In the genomic region with DNA sequence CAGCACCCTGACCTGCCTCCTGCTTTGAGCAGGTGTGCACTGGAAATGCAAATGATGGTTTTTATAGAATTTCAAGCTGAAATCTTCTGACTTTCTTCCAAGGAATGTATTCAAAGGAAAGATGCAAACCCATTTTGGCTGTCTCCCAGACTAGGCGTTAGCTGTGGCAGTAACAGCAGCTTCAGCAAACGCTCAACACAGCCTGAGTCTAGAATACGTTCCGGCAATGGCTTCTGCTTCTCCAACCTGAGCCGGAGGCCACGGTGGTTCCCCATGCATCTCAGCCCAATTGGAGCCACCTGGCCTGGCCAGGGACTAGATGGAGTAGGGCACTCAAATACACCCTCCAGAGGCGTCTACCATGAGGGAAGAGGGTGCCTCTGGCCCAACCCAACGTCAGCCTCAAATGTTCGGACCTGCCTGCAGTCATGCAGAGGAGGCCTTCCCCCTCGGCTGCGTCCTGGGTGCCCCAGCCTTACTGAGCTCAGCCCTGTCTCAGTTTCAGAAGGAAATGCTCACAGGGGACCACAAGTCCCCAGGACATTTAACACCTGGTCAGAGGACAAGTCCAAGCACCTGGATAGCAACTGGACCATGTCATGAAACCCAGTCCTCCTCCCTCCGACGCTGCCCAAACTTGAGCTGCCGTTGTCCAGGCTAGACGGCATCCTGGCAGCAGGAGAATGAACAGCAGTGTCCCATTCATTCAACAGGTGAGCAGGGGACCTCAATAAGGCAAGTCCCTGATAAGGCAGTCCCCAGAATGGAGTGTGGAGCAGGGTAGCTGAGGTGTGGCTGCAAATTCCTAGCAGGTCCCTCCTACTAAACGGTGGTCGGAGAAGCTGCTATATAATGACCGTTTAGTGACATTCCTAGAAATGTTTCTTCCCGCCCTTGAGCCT, we compare ENCODE assay signal across 17 cellular contexts.
DNase-seq lines count a peak whose midpoint lies in the region; ATAC-seq, FAIRE-seq and TF ChIP-seq lines count a peak whose summit lies in the region.
"Had no signal": no experiment of that assay in that cellular context is flagged by ENCODE, and none has a peak within 500 bp of the region (broad histone marks: within the 10 kb centered on the region; RNA-seq: fewer than 3 reads in every experiment).

No MANE protein-coding gene starts in this region.

- in situ Hi-C loops in HepG2 (cut with HindIII; ENCODE audit: extremely low pct_ligation_motif_present, low pct_unique_long_range_greater_than_20kb) = loop anchor here (5.0 kb wide), 1 partner anchor 80 kb away; no protein-coding TSS in a partner anchor

- H3K4me1 ChIP-seq in right lobe of liver = peaks cover 0 to 34% (median 9%) of the 10 kb centered on the region in 4 donors
- peaks cover 7% of the 10 kb centered on the region; the same call in 1 of the 2 replicates for H3K4me1 ChIP-seq in HepG2 (ENCODE audit: insufficient read depth, low read length)
- peaks cover 8% of the 10 kb centered on the region for H3K4me1 ChIP-seq in right cardiac atrium (ENCODE audit: control insufficient read depth, insufficient read depth, low read length)

- no peak overlapping the region for H3K4me3 Mint-ChIP-seq in type B pancreatic cell
- H3K4me3 Mint-ChIP-seq: CD4-positive, alpha-beta memory T cell; GM23338 had no signal

- no peak overlapping the region for H2AFZ ChIP-seq in HepG2 (ENCODE audit: low read length)
- H2AFZ ChIP-seq: GM23338 had no signal

- peaks cover 8% of the 10 kb centered on the region for H3K27me3 Mint-ChIP-seq in type B pancreatic cell
- H3K27me3 Mint-ChIP-seq: CD4-positive, alpha-beta memory T cell had no signal

- H3K27me3 ChIP-seq in right lobe of liver = no peaks in the 10 kb centered on the region
- peaks cover 4 to 12% of the 10 kb centered on the region in 2 experiments; a peak in 3 of 5 replicates for H3K27me3 ChIP-seq in HepG2 (ENCODE audit: control insufficient read depth in 1 of 2, insufficient read depth in 2 of 2, low read length in 2 of 2)
- no peaks in the 10 kb centered on the region for H3K27me3 ChIP-seq in right cardiac atrium (ENCODE audit: control insufficient read depth, insufficient read depth)

- TF ChIP-seq EP300 in HepG2 (IDR thresholded peaks at IDR 0.05; ENCODE audit: low read depth in 2 of 2, low read length in 2 of 2) (no peak), HepG2 (CRISPR knock-in tag; IDR thresholded peaks at IDR 0.05; ENCODE audit: borderline replicate concordance) (no peak)

- TF ChIP-seq RAD21 in HepG2 (CRISPR knock-in tag; IDR thresholded peaks at IDR 0.05) = no peak

- POLR2A ChIA-PET in HepG2 (lab: Yijun Ruan, JAX) = no interaction called here

- H3K4me2 ChIP-seq in HepG2 (ENCODE audit: low read depth, low read length) = no peak overlapping the region
- H3K4me2 ChIP-seq: GM23338 had no signal

- DNase-seq in right lobe of liver = peak in 2 of 3 donors; percentile 35 to 41
- DNase-seq in HepG2 (ENCODE audit: low spot score) = no peak
- peak; percentile 58 for DNase-seq in astrocyte of the hippocampus (ENCODE audit: low read depth, low spot score)
- DNase-seq in right cardiac atrium = peak in 1 of 3 donors; percentile 37
- DNase-seq in type B pancreatic cell (ENCODE audit: extremely low spot score, unreplicated experiment) = no peak
- no peak for DNase-seq in occipital lobe (lab: John Stamatoyannopoulos, UW)
- DNase-seq: ACHN; CD4-positive, alpha-beta memory T cell; DMS79 treated with DMSO at 0.1 percent for 48 hours; NCI-H1417 treated with DMSO at 0.1 percent for 48 hours; NCI-H2029; NCI-H510A had no signal

- no peak for FAIRE-seq in HepG2 (lab: Jason Lieb, UNC)
- FAIRE-seq: G401.6, GM12892 had no signal

- H3K36me3 ChIP-seq in right lobe of liver (no peaks in the 10 kb centered on the region), HepG2 (replicated peaks in 1 of 2; ENCODE audit: control insufficient read depth in 1 of 2, insufficient read depth in 2 of 2, low read length in 2 of 2) (no peaks in the 10 kb centered on the region)

- intact Hi-C loops in right lobe of liver (cut with DNase I) (no loop called here), HepG2 (cut with micrococcal nuclease; ENCODE audit: unreplicated experiment) (loop anchor here (5.0 kb wide), 1 partner anchor 135 kb away; no protein-coding TSS in a partner anchor), right cardiac atrium (cut with DNase I) (no loop called here)

- no peaks in the 10 kb centered on the region for H3K9me3 ChIP-seq in right lobe of liver
- H3K9me3 ChIP-seq in HepG2 (ENCODE audit: low read length) = no peaks in the 10 kb centered on the region
- no peaks in the 10 kb centered on the region for H3K9me3 ChIP-seq in right cardiac atrium (ENCODE audit: control insufficient read depth, low read length)

- WGBS in right lobe of liver (ENCODE audit: insufficient coverage, low coverage, low lambda C conversion rate, missing lambda C conversion rate) = 100% methylated on average over 2 of the region's 19 CpGs
- WGBS in HepG2 (ENCODE audit: low lambda C conversion rate) = 52% methylated on average over 14 of the region's 19 CpGs
- WGBS in right cardiac atrium = 69% methylated on average over 19 of the region's 19 CpGs

- ATAC-seq in right lobe of liver = no peak
- ATAC-seq in HepG2 = no peak
- no peak for ATAC-seq in right cardiac atrium
- ATAC-seq in HG02840 (IDR thresholded peaks at IDR 0.05; ENCODE audit: low FRiP score, unreplicated experiment) = no peak
- no peak for ATAC-seq in GM18520 (IDR thresholded peaks at IDR 0.05; ENCODE audit: unreplicated experiment)

- no peaks in the 10 kb centered on the region for H3K9me3 Mint-ChIP-seq in type B pancreatic cell
- H3K9me3 Mint-ChIP-seq: CD4-positive, alpha-beta memory T cell; GM23338 had no signal

- H3K4me1 Mint-ChIP-seq in type B pancreatic cell (ENCODE audit: unreplicated experiment) = peaks cover 14% of the 10 kb centered on the region

- no peaks in the 10 kb centered on the region for H3K79me2 ChIP-seq in HepG2 (ENCODE audit: insufficient read depth, low read length)

- H3K27ac ChIP-seq in right lobe of liver = peak overlapping the region in 1 of 3 donors; percentile 45
- H3K27ac ChIP-seq in HepG2 (ENCODE audit: extremely low read length, insufficient read depth, low read length) = no peak overlapping the region
- peak overlapping the region; percentile 9 for H3K27ac ChIP-seq in right cardiac atrium (ENCODE audit: low read length)

- no peak for TF ChIP-seq CTCF in right lobe of liver (IDR thresholded peaks at IDR 0.05)
- TF ChIP-seq CTCF in HepG2 (CRISPR knock-in tag; IDR thresholded peaks at IDR 0.05) = no peak
- no peak for TF ChIP-seq CTCF in type B pancreatic cell (conservative IDR thresholded peaks at IDR 0.05)

- TF ChIP-seq POLR2A in right lobe of liver (IDR thresholded peaks at IDR 0.05) (no peak), HepG2 (IDR thresholded peaks at IDR 0.05; ENCODE audit: insufficient read depth in 1 of 2, low read depth in 2 of 2, low read length in 2 of 2) (no peak)

- H3K4me3 ChIP-seq in right lobe of liver (no peak overlapping the region), HepG2 (replicated peaks in 1 of 3; ENCODE audit: insufficient read depth in 1 of 3, low read depth in 2 of 3, low read length in 3 of 3) (no peak overlapping the region), right cardiac atrium (ENCODE audit: low read length) (no peak overlapping the region)
- H3K4me3 ChIP-seq: GM23338 had no signal

- no peaks in the 10 kb centered on the region for H4K20me1 ChIP-seq in HepG2 (ENCODE audit: insufficient read depth, low read length)

- CTCF ChIA-PET in HepG2 (lab: Yijun Ruan, JAX; ENCODE audit: low intra/inter-chr PET ratio, low total read pairs) = no interaction called here

- no TSS peak for BruUV-seq in HepG2 (replicated peaks; lab: Mats Ljungman, UMichigan)

- H3K27ac Mint-ChIP-seq in type B pancreatic cell = peak overlapping the region; percentile 36
- H3K27ac Mint-ChIP-seq: GM23338 had no signal

- no peaks in the 10 kb centered on the region for H3K36me3 Mint-ChIP-seq in type B pancreatic cell

- H3K9ac ChIP-seq in HepG2 (ENCODE audit: insufficient read depth, low read depth, low read length) = no peak overlapping the region

TF ChIP-seq in HepG2, 621 proteins besides CTCF, POLR2A, EP300 and RAD21 (continues in another document):
- TF ChIP-seq ETS1 (CRISPR knock-in tag; IDR thresholded peaks at IDR 0.05) (no peak), MBNL3 (CRISPR knock-in tag; conservative IDR thresholded peaks at IDR 0.05) (no peak), ZNF10 (CRISPR knock-in tag; IDR thresholded peaks at IDR 0.05; ENCODE audit: borderline replicate concordance, low read depth) (no peak)
- TF ChIP-seq, protein P1, sequence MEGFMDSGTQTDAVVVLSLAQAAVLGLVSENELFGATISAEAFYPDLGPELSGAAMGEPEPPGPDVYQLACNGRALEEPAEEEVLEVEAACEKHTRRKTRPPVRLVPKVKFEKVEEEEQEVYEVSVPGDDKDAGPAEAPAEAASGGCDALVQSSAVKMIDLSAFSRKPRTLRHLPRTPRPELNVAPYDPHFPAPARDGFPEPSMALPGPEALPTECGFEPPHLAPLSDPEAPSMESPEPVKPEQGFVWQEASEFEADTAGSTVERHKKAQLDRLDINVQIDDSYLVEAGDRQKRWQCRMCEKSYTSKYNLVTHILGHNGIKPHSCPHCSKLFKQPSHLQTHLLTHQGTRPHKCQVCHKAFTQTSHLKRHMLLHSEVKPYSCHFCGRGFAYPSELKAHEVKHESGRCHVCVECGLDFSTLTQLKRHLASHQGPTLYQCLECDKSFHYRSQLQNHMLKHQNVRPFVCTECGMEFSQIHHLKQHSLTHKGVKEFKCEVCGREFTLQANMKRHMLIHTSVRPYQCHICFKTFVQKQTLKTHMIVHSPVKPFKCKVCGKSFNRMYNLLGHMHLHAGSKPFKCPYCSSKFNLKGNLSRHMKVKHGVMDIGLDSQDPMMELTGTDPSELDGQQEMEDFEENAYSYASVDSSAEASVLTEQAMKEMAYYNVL (CRISPR knock-in tag; IDR thresholded peaks at IDR 0.05; ENCODE audit: borderline replicate concordance) = no peak

Comparison
In these comparisons a context has a peak if more than half of its experiments do, and no peak if none do; other contexts are left out.
1. DNase-seq: peak in right lobe of liver (2 of 3) and astrocyte of the hippocampus (single experiment); none in HepG2 (single experiment), type B pancreatic cell (single experiment) and occipital lobe (single experiment).